Comparison of ENCODE assay signal across 18 cellular contexts in the genomic region with DNA sequence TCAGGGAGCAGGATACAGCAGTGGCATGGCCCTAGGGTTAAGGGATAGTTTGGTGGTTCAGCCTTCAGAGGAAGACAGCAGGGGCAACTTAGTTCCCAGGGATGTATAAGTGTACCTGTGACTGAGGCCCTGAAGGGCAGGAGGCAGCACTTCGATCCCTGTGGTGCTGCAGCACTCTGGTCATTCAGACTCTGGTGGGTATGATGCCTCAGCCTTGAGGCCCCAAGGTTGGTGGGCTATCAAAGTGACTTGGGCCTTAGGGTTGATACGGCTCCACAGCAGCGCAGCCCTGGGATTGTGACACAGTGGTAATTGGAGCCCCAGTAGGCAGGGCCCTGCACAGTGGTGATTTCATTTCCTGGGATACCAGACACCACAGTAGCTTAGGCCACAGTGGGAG.
DNase-seq lines count a peak whose midpoint lies in the region; ATAC-seq and TF ChIP-seq lines count a peak whose summit lies in the region.
"Had no signal": no experiment of that assay in that cellular context is flagged by ENCODE, and none has a peak within 500 bp of the region (broad histone marks: within the 10 kb centered on the region; RNA-seq: fewer than 3 reads in every experiment).

No MANE protein-coding gene starts in this region.

- no peak overlapping the region for H3K4me3 ChIP-seq in SJCRH30
- H3K4me3 ChIP-seq in spleen: no peak overlapping the region
- H3K4me3 ChIP-seq: BLaER1, GM23248 had no signal

- TF ChIP-seq POLR2A in spleen (IDR thresholded peaks at IDR 0.05): no peak

- DNase-seq in SJCRH30: peak; percentile 35 to 45
- DNase-seq in epithelial cell of prostate (ENCODE audit: low read depth, low spot score): no peak
- DNase-seq in spleen: peak; percentile 39
- DNase-seq in stimulated activated naive CD8-positive, alpha-beta T cell treated with anti-CD3 and anti-CD28 coated beads, Interleukin-15, amount 100 ng/mL, for 72 hours: no peak
- no peak for DNase-seq in germinal center (ENCODE audit: low spot score)
- DNase-seq: Caco-2; CD4-positive, CD25-positive, alpha-beta regulatory T cell; CD8-positive, alpha-beta T cell; DMS153; DND-41; GM23248; H7; HCEC 1CT had no signal

- no peak overlapping the region for H3K4me3 Mint-ChIP-seq in stimulated activated naive CD8-positive, alpha-beta T cell treated with anti-CD3 and anti-CD28 coated beads, Interleukin-15, amount 100 ng/mL, for 72 hours
- H3K4me3 Mint-ChIP-seq: B cell; CD4-positive, CD25-positive, alpha-beta regulatory T cell; CD8-positive, alpha-beta T cell had no signal

- no peak overlapping the region for H3K27ac Mint-ChIP-seq in stimulated activated naive CD8-positive, alpha-beta T cell treated with anti-CD3 and anti-CD28 coated beads, Interleukin-15, amount 100 ng/mL, for 72 hours
- H3K27ac Mint-ChIP-seq: B cell; CD4-positive, CD25-positive, alpha-beta regulatory T cell; CD8-positive, alpha-beta T cell had no signal

- H3K9me3 ChIP-seq in SJCRH30 (replicated peaks) (no peaks in the 10 kb centered on the region; the same call in 1 of the 2 replicates), spleen (peaks cover 0 to 41% (median 29%) of the 10 kb centered on the region in 8 donors)
- H3K9me3 ChIP-seq: Caco-2 had no signal

- H3K27me3 Mint-ChIP-seq in stimulated activated naive CD8-positive, alpha-beta T cell treated with anti-CD3 and anti-CD28 coated beads, Interleukin-15, amount 100 ng/mL, for 72 hours: no peaks in the 10 kb centered on the region
- H3K27me3 Mint-ChIP-seq: B cell; CD4-positive, CD25-positive, alpha-beta regulatory T cell had no signal

- no peaks in the 10 kb centered on the region for H3K4me1 Mint-ChIP-seq in stimulated activated naive CD8-positive, alpha-beta T cell treated with anti-CD3 and anti-CD28 coated beads, Interleukin-15, amount 100 ng/mL, for 72 hours
- H3K4me1 Mint-ChIP-seq: B cell; CD4-positive, CD25-positive, alpha-beta regulatory T cell had no signal

- H3K27ac ChIP-seq in SJCRH30: no peak overlapping the region
- H3K27ac ChIP-seq in epithelial cell of prostate: peak overlapping the region; percentile 32
- no peak overlapping the region for H3K27ac ChIP-seq in spleen
- H3K27ac ChIP-seq: 22Rv1, BLaER1, C4-2B, GM23248 had no signal

- no peak for ATAC-seq in stimulated activated naive CD8-positive, alpha-beta T cell treated with anti-CD3 and anti-CD28 coated beads, Interleukin-15, amount 100 ng/mL, for 72 hours
- no peak for ATAC-seq in HG02571 (IDR thresholded peaks at IDR 0.05; ENCODE audit: unreplicated experiment)
- ATAC-seq: CD8-positive, alpha-beta T cell had no signal

- H3K9me3 Mint-ChIP-seq in stimulated activated naive CD8-positive, alpha-beta T cell treated with anti-CD3 and anti-CD28 coated beads, Interleukin-15, amount 100 ng/mL, for 72 hours: peaks cover 12 to 49% of the 10 kb centered on the region in 2 donors

- H3K4me1 ChIP-seq in SJCRH30: no peaks in the 10 kb centered on the region
- no peaks in the 10 kb centered on the region for H3K4me1 ChIP-seq in spleen
- H3K4me1 ChIP-seq: BLaER1, Caco-2 had no signal

- intact Hi-C loops in spleen (cut with DNase I; ENCODE audit: low total_unique reads): no loop called here

- no peaks in the 10 kb centered on the region for H3K27me3 ChIP-seq in SJCRH30
- H3K27me3 ChIP-seq in spleen (replicated peaks in 1 of 7): no peaks in the 10 kb centered on the region
- H3K27me3 ChIP-seq: BLaER1 had no signal

- WGBS in spleen, 5 donors: 82 to 93% (median 85%) methylated on average over 3 of the region's 3 CpGs

- no peak for TF ChIP-seq CTCF in spleen (IDR thresholded peaks at IDR 0.05 in 8 of 11, conservative IDR thresholded peaks at IDR 0.05 in 3 of 11)

- H3K36me3 ChIP-seq in SJCRH30 (no peaks in the 10 kb centered on the region), spleen (no peaks in the 10 kb centered on the region)
- H3K36me3 ChIP-seq: BLaER1 had no signal

Comparison
In these comparisons a context has a peak if more than half of its experiments do, and no peak if none do; other contexts are left out.
1. DNase-seq: peak in SJCRH30 (2 of 2) and spleen (single experiment); none in epithelial cell of prostate (single experiment), stimulated activated naive CD8-positive, alpha-beta T cell treated with anti-CD3 and anti-CD28 coated beads, Interleukin-15, amount 100 ng/mL, for 72 hours (0 of 2) and germinal center (single experiment).